In genomic region chr3:51993657-51994056, GRCh38 we compare ENCODE assay signal across 6 cellular contexts. TPM values are rescaled to one million over a fixed set of nuclear protein-coding genes. Genes with fewer than 3 reads are reported as not detected.
A peak's percentile ranks its signal among the peaks of the same experiment; 100 is the strongest.
DNase-seq lines count a peak whose midpoint lies in the region; ATAC-seq, FAIRE-seq and TF ChIP-seq lines count a peak whose summit lies in the region.
"Not testable (repeated sequence)": the region's sequence is repeated elsewhere in the genome, so short reads cannot be mapped to it uniquely, and the experiment has no call there.

No MANE protein-coding gene starts in this region.

- H3F3A ChIP-seq in GM23338 (replicated peaks; ENCODE audit: low read depth) = peaks cover 41% of the 10 kb centered on the region

- POLR2A ChIA-PET in K562 (lab: Yijun Ruan, JAX) = interaction anchor here (0.6 to 6.0 kb wide), 6 partner anchors 11 to 1774 kb away, joined by 3 to 105 read pairs (median 4); partner anchors contain the start of genes ABHD14A, ABHD14B, ACY1 and POC1A

- H3K4me3 Mint-ChIP-seq in GM23338 = peak overlapping the region; percentile 100
- peak overlapping the region; percentile 100 for H3K4me3 Mint-ChIP-seq in activated T-cell treated with anti-CD3 and anti-CD28 coated beads, Interleukin-2, amount 50 U/mL, for 24 hours
- not testable (repeated sequence) for H3K4me3 Mint-ChIP-seq in natural killer cell

- peaks cover 12% of the 10 kb centered on the region for H4K20me1 ChIP-seq in GM23338 (replicated peaks; ENCODE audit: insufficient read depth)
- H4K20me1 ChIP-seq in K562 (replicated peaks; ENCODE audit: control insufficient read depth, insufficient read depth, low read length) = not testable (repeated sequence)

- H3K27ac ChIP-seq in 22Rv1 = peak overlapping the region; percentile 85
- H3K27ac ChIP-seq in GM23338 (ENCODE audit: low read depth) = peak overlapping the region; percentile 92; the same call in 1 of the 2 replicates
- peak overlapping the region; percentile 83 for H3K27ac ChIP-seq in RWPE2 (ENCODE audit: poor library complexity, severe bottlenecking)
- not testable (repeated sequence) for H3K27ac ChIP-seq in K562 (ENCODE audit: extremely low read depth, low read depth, low read length)

- not testable (repeated sequence) for BruUV-seq in K562 (replicated peaks; lab: Mats Ljungman, UMichigan)

- H3K79me2 ChIP-seq in GM23338 (replicated peaks; ENCODE audit: insufficient read depth) = peaks cover 18% of the 10 kb centered on the region
- peaks cover 37% of the 10 kb centered on the region for H3K79me2 ChIP-seq in K562 (ENCODE audit: control insufficient read depth, insufficient read depth, low read length)

- DNase-seq in GM23338 (ENCODE audit: low spot score); RWPE2 (ENCODE audit: low spot score); activated T-cell treated with anti-CD3 and anti-CD28 coated beads, Interleukin-2, amount 50 U/mL, for 24 hours; K562 (ENCODE audit: extremely low read depth in 1 of 4, low spot score in 3 of 4); natural killer cell: not testable (repeated sequence)

- not testable (repeated sequence) for FAIRE-seq in K562 (lab: Jason Lieb, UNC)

- TF ChIP-seq POLR2A in K562 (conservative IDR thresholded peaks at IDR 0.05) = not testable (repeated sequence)

- peaks cover 35% of the 10 kb centered on the region for H3K4me1 Mint-ChIP-seq in GM23338
- H3K4me1 Mint-ChIP-seq in activated T-cell treated with anti-CD3 and anti-CD28 coated beads, Interleukin-2, amount 50 U/mL, for 24 hours (ENCODE audit: low read depth) = peaks cover 34% of the 10 kb centered on the region
- H3K4me1 Mint-ChIP-seq in natural killer cell = peaks cover 23 to 37% of the 10 kb centered on the region in 2 donors

- H3K27me3 Mint-ChIP-seq in GM23338 (ENCODE audit: insufficient read depth, low read depth, poor library complexity) = peaks cover 24% of the 10 kb centered on the region
- not testable (repeated sequence) for H3K27me3 Mint-ChIP-seq in activated T-cell treated with anti-CD3 and anti-CD28 coated beads, Interleukin-2, amount 50 U/mL, for 24 hours; natural killer cell (ENCODE audit: low read depth in 2 of 2)

- intact Hi-C loops in K562 (cut with micrococcal nuclease) = not testable (repeated sequence)
- intact Hi-C loops in natural killer cell (cut with micrococcal nuclease) = loop anchor here (2.0 kb wide), 1 partner anchor 19 kb away; the partner anchor contains the start of genes ABHD14A and ABHD14B

- H3K36me3 Mint-ChIP-seq in GM23338 (ENCODE audit: low read depth) = peaks cover 53% of the 10 kb centered on the region
- peaks cover 55% of the 10 kb centered on the region for H3K36me3 Mint-ChIP-seq in activated T-cell treated with anti-CD3 and anti-CD28 coated beads, Interleukin-2, amount 50 U/mL, for 24 hours (ENCODE audit: low read depth)
- not testable (repeated sequence) for H3K36me3 Mint-ChIP-seq in natural killer cell

- TF ChIP-seq EP300 in K562 (IDR thresholded peaks at IDR 0.05; ENCODE audit: low read length) = not testable (repeated sequence)

- TF ChIP-seq RAD21 in K562 (CRISPR knock-in tag; conservative IDR thresholded peaks at IDR 0.05 in 1 of 2, IDR thresholded peaks at IDR 0.05 in 1 of 2) = not testable (repeated sequence)

- CTCF ChIA-PET in K562 (lab: Yijun Ruan, JAX; ENCODE audit: low intra/inter-chr PET ratio) = not testable (repeated sequence)

- not testable (repeated sequence) for H3K9me3 Mint-ChIP-seq in GM23338; activated T-cell treated with anti-CD3 and anti-CD28 coated beads, Interleukin-2, amount 50 U/mL, for 24 hours; natural killer cell

- not testable (repeated sequence) for TF ChIP-seq CTCF in 22Rv1 (IDR thresholded peaks at IDR 0.05); GM23338 (conservative IDR thresholded peaks at IDR 0.05; ENCODE audit: low read depth in 2 of 2); RWPE2 (IDR thresholded peaks at IDR 0.05; ENCODE audit: poor library complexity, severe bottlenecking); K562 (IDR thresholded peaks at IDR 0.05 in 2 of 3, conservative IDR thresholded peaks at IDR 0.05 in 1 of 3; ENCODE audit: insufficient read depth in 2 of 3, low read depth in 1 of 3, low read length in 3 of 3); natural killer cell (IDR thresholded peaks at IDR 0.05)

- not testable (repeated sequence) for H3K4me3 ChIP-seq in GM23338; RWPE2 (ENCODE audit: severe bottlenecking); K562

- H3K4me2 ChIP-seq in GM23338 = not testable (repeated sequence)
- peak overlapping the region; percentile 96 for H3K4me2 ChIP-seq in K562 (ENCODE audit: insufficient read depth, low read length)

- H3K9ac ChIP-seq in K562 (ENCODE audit: insufficient read depth in 1 of 2, low read depth in 2 of 2, low read length in 2 of 2) = peak overlapping the region; percentile 96 to 99; a peak in 3 of 4 replicates

- not testable (repeated sequence) for H3K9me3 ChIP-seq in RWPE2 (ENCODE audit: severe bottlenecking); K562 (replicated peaks; ENCODE audit: control insufficient read depth, insufficient read depth, low read depth, low read length)

- not testable (repeated sequence) for H3K9me2 ChIP-seq in GM23338 (ENCODE audit: insufficient read depth)

- not testable (repeated sequence) for H2AFZ ChIP-seq in GM23338; K562 (ENCODE audit: low read depth, low read length)

- peaks cover 28% of the 10 kb centered on the region for H3K36me3 ChIP-seq in GM23338 (ENCODE audit: insufficient read depth)
- H3K36me3 ChIP-seq in RWPE2 (ENCODE audit: low read depth) = peaks cover 44% of the 10 kb centered on the region
- H3K36me3 ChIP-seq in K562 (ENCODE audit: control insufficient read depth, insufficient read depth, low read length) = peaks cover 41% of the 10 kb centered on the region

- in situ Hi-C loops in K562 (cut with MboI) = not testable (repeated sequence)

- not testable (repeated sequence) for H3K27me3 ChIP-seq in GM23338 (ENCODE audit: insufficient read depth); RWPE2 (ENCODE audit: insufficient read depth, poor library complexity, severe bottlenecking); K562 (ENCODE audit: control insufficient read depth in 2 of 2, insufficient read depth in 2 of 2, low read length in 2 of 2)

- H3K27ac Mint-ChIP-seq in GM23338 (peak overlapping the region; percentile 100), natural killer cell (peak overlapping the region; percentile 98 to 100)
- peak overlapping the region; percentile 100 for H3K27ac Mint-ChIP-seq in activated T-cell treated with anti-CD3 and anti-CD28 coated beads, Interleukin-2, amount 50 U/mL, for 24 hours

- ATAC-seq in GM23338; RWPE2 (ENCODE audit: low read depth); K562; natural killer cell: not testable (repeated sequence)

- WGBS in K562 (ENCODE audit: insufficient coverage, low coverage, missing lambda C conversion rate) = 54% methylated on average over 2 of the region's 13 CpGs

- H3K4me1 ChIP-seq in GM23338 (ENCODE audit: insufficient read depth) = peaks cover 25% of the 10 kb centered on the region
- H3K4me1 ChIP-seq in RWPE2 (ENCODE audit: insufficient read depth, poor library complexity, severe bottlenecking) = peaks cover 17% of the 10 kb centered on the region
- peaks cover 25 to 39% of the 10 kb centered on the region in 2 experiments for H3K4me1 ChIP-seq in K562 (replicated peaks in 1 of 2; ENCODE audit: control insufficient read depth in 2 of 2, insufficient read depth in 2 of 2, low read length in 2 of 2)

- H3K9me1 ChIP-seq in K562 (ENCODE audit: control insufficient read depth, insufficient read depth, low read length) = not testable (repeated sequence)

RNA-seq across cellular contexts. Expression of gene RPL29, which starts 2.0 kb away (rescaled TPM):
- 1,341 and 1,471 TPM in 2 replicates for total RNA-seq in GM23338 (2014; rRNA removed; shearing (Covaris generic))
- 1,864 and 1,983 TPM in 2 replicates for polyA plus RNA-seq in GM23338 (2016; fragmentation: Nextera tagmentation; extraction: Ambion mirVana)
- 184 and 350 TPM in 2 replicates for total RNA-seq in K562 (2011; cell fraction: chromatin; rRNA removed; ENCODE audit: low replicate concordance)
- total RNA-seq in K562 (2011; cell fraction: nucleolus; rRNA removed) = 475 and 490 TPM in 2 replicates
- total RNA-seq in K562 (2011; cell fraction: nucleoplasm; rRNA removed) = 538 and 894 TPM in 2 replicates
- 1,104 and 1,143 TPM in 2 replicates for total RNA-seq in K562 (2014; rRNA removed)
- total RNA-seq in K562 (2014; rRNA removed; fragmentation: Illumina TruSeq; extraction: Trizol) = 811 and 895 TPM in 2 replicates
- total RNA-seq in K562 (2015; rRNA removed; fragmentation: Illumina TruSeq; extraction: Trizol) = 1,065 and 1,147 TPM in 2 replicates
- total RNA-seq in K562 (2021) = 917 and 1,045 TPM in 2 replicates
- polyA plus RNA-seq in K562 (2011; rRNA removed) = 1,156 and 1,373 TPM in 2 replicates
- polyA plus RNA-seq in K562 (2011; cell fraction: cytosol; rRNA removed) = 2,082 and 2,495 TPM in 2 replicates
- polyA plus RNA-seq in K562 (2011; cell fraction: nucleus; rRNA removed) = 709 and 859 TPM in 2 replicates
- 1,411 and 1,997 TPM in 2 replicates for polyA plus RNA-seq in K562 (2012)
- polyA plus RNA-seq in K562 (2014; fragmentation: Illumina TruSeq; extraction: Trizol) = 1,281 and 1,602 TPM in 2 replicates
- polyA plus RNA-seq in K562 (2014; fragmentation: Nextera tagmentation; extraction: Ambion mirVana) = 100 to 1,000 TPM; 568 to 871 TPM
- polyA plus RNA-seq in K562 (2014; rRNA removed) = 1,326 and 1,475 TPM in 2 replicates
- polyA minus RNA-seq in K562 (2011; rRNA and poly(A)+ RNA removed) = 954 and 1,034 TPM in 2 replicates
- polyA minus RNA-seq in K562 (2011; cell fraction: cytosol; rRNA and poly(A)+ RNA removed) = 628 and 690 TPM in 2 replicates
- polyA minus RNA-seq in K562 (2011; cell fraction: nucleus; rRNA and poly(A)+ RNA removed) = 177 and 303 TPM in 2 replicates
- 100 to 1,000 TPM; 486 to 819 (median 797) TPM for total RNA-seq in natural killer cell

RNA-seq across cellular contexts. Expression of gene ACY1, which starts 10.3 kb away (rescaled TPM):
- 62.8 and 91.3 TPM in 2 replicates for total RNA-seq in GM23338 (2014; rRNA removed; shearing (Covaris generic))
- polyA plus RNA-seq in GM23338 (2016; fragmentation: Nextera tagmentation; extraction: Ambion mirVana) (35.8 and 38.4 TPM in 2 replicates), K562 (2011; rRNA removed) (104 and 144 TPM in 2 replicates), K562 (2014; fragmentation: Illumina TruSeq; extraction: Trizol) (123 and 129 TPM in 2 replicates), K562 (2014; fragmentation: Nextera tagmentation; extraction: Ambion mirVana) (100 to 1,000 TPM; 179 to 195 TPM), K562 (2014; rRNA removed) (128 and 136 TPM in 2 replicates)
- 84.3 and 247 TPM in 2 replicates for total RNA-seq in K562 (2011; cell fraction: chromatin; rRNA removed; ENCODE audit: low replicate concordance)
- 195 and 196 TPM in 2 replicates for total RNA-seq in K562 (2011; cell fraction: nucleolus; rRNA removed)
- total RNA-seq in K562 (2011; cell fraction: nucleoplasm; rRNA removed) = 130 and 134 TPM in 2 replicates
- total RNA-seq in K562 (2014; rRNA removed) (118 and 179 TPM in 2 replicates), K562 (2014; rRNA removed; fragmentation: Illumina TruSeq; extraction: Trizol) (44.6 and 70.7 TPM in 2 replicates), K562 (2015; rRNA removed; fragmentation: Illumina TruSeq; extraction: Trizol) (93.2 and 96.9 TPM in 2 replicates), K562 (2021) (134 and 138 TPM in 2 replicates), natural killer cell (10 to 100 TPM in 2 of 3 donors, 1 to 10 TPM in 1; 8.4 to 19.5 (median 13.8) TPM)
- 184 and 389 TPM in 2 replicates for polyA plus RNA-seq in K562 (2011; cell fraction: cytosol; rRNA removed)
- 211 and 337 TPM in 2 replicates for polyA plus RNA-seq in K562 (2011; cell fraction: nucleus; rRNA removed)
- polyA plus RNA-seq in K562 (2012) = 145 and 205 TPM in 2 replicates
- polyA minus RNA-seq in K562 (2011; rRNA and poly(A)+ RNA removed) = 63.4 and 90.9 TPM in 2 replicates
- polyA minus RNA-seq in K562 (2011; cell fraction: cytosol; rRNA and poly(A)+ RNA removed) = 94.5 and 118 TPM in 2 replicates
- polyA minus RNA-seq in K562 (2011; cell fraction: nucleus; rRNA and poly(A)+ RNA removed) = 79.1 and 86.7 TPM in 2 replicates

RNA-seq across cellular contexts. Expression of gene ABHD14A, which starts 18.8 kb away (rescaled TPM):
- total RNA-seq in GM23338 (2014; rRNA removed; shearing (Covaris generic)) = 4.3 and 7.8 TPM in 2 replicates
- polyA plus RNA-seq in GM23338 (2016; fragmentation: Nextera tagmentation; extraction: Ambion mirVana) = 12.7 TPM in 2 replicates
- total RNA-seq in K562 (2011; cell fraction: chromatin; rRNA removed; ENCODE audit: low replicate concordance) = 1.7 and 7.0 TPM in 2 replicates
- 12.5 and 13.2 TPM in 2 replicates for total RNA-seq in K562 (2011; cell fraction: nucleolus; rRNA removed)
- 9.3 and 10.3 TPM in 2 replicates for total RNA-seq in K562 (2011; cell fraction: nucleoplasm; rRNA removed)
- total RNA-seq in K562 (2014; rRNA removed) = 8.4 and 12.2 TPM in 2 replicates
- 1.7 and 3.3 TPM in 2 replicates for total RNA-seq in K562 (2014; rRNA removed; fragmentation: Illumina TruSeq; extraction: Trizol)
- 7.7 and 8.3 TPM in 2 replicates for total RNA-seq in K562 (2015; rRNA removed; fragmentation: Illumina TruSeq; extraction: Trizol)
- total RNA-seq in K562 (2021) = 9.4 and 10.6 TPM in 2 replicates
- 6.6 and 10.5 TPM in 2 replicates for polyA plus RNA-seq in K562 (2011; rRNA removed)
- polyA plus RNA-seq in K562 (2011; cell fraction: cytosol; rRNA removed) = 20.3 and 55.0 TPM in 2 replicates
- 5.8 and 7.5 TPM in 2 replicates for polyA plus RNA-seq in K562 (2011; cell fraction: nucleus; rRNA removed)
- polyA plus RNA-seq in K562 (2012) = 10.5 and 14.1 TPM in 2 replicates
- polyA plus RNA-seq in K562 (2014; fragmentation: Illumina TruSeq; extraction: Trizol) = 7.1 and 8.4 TPM in 2 replicates
- polyA plus RNA-seq in K562 (2014; fragmentation: Nextera tagmentation; extraction: Ambion mirVana) = 1 to 10 TPM in 1 of 2 experiments, under 1 TPM in 1; 0.90 to 2.0 TPM
- 9.6 and 14.0 TPM in 2 replicates for polyA plus RNA-seq in K562 (2014; rRNA removed)
- 1.6 and 5.7 TPM in 2 replicates for polyA minus RNA-seq in K562 (2011; rRNA and poly(A)+ RNA removed)
- polyA minus RNA-seq in K562 (2011; cell fraction: cytosol; rRNA and poly(A)+ RNA removed) = 4.3 and 7.0 TPM in 2 replicates
- 0.54 and 0.78 TPM in 2 replicates for polyA minus RNA-seq in K562 (2011; cell fraction: nucleus; rRNA and poly(A)+ RNA removed)
- 10 to 100 TPM; 12.0 to 14.7 (median 13.4) TPM for total RNA-seq in natural killer cell

RNA-seq across cellular contexts. Expression of gene ABHD14B, which starts 19.8 kb away (rescaled TPM):
- total RNA-seq in GM23338 (2014; rRNA removed; shearing (Covaris generic)) = 8.0 and 11.1 TPM in 2 replicates
- polyA plus RNA-seq in GM23338 (2016; fragmentation: Nextera tagmentation; extraction: Ambion mirVana) = 5.8 and 8.9 TPM in 2 replicates
- 33.5 and 88.4 TPM in 2 replicates for total RNA-seq in K562 (2011; cell fraction: chromatin; rRNA removed; ENCODE audit: low replicate concordance)
- 69.5 and 79.0 TPM in 2 replicates for total RNA-seq in K562 (2011; cell fraction: nucleolus; rRNA removed)
- total RNA-seq in K562 (2011; cell fraction: nucleoplasm; rRNA removed) = 83.9 and 125 TPM in 2 replicates
- total RNA-seq in K562 (2014; rRNA removed) = 46.5 and 78.4 TPM in 2 replicates
- 27.4 and 28.3 TPM in 2 replicates for total RNA-seq in K562 (2014; rRNA removed; fragmentation: Illumina TruSeq; extraction: Trizol)
- total RNA-seq in K562 (2015; rRNA removed; fragmentation: Illumina TruSeq; extraction: Trizol) = 33.7 and 34.0 TPM in 2 replicates
- total RNA-seq in K562 (2021) = 65.2 and 68.0 TPM in 2 replicates
- polyA plus RNA-seq in K562 (2011; rRNA removed) = 107 and 114 TPM in 2 replicates
- polyA plus RNA-seq in K562 (2011; cell fraction: cytosol; rRNA removed) = 153 and 233 TPM in 2 replicates
- 82.3 and 118 TPM in 2 replicates for polyA plus RNA-seq in K562 (2011; cell fraction: nucleus; rRNA removed)
- polyA plus RNA-seq in K562 (2012) = 58.2 and 103 TPM in 2 replicates
- 72.2 and 86.5 TPM in 2 replicates for polyA plus RNA-seq in K562 (2014; fragmentation: Illumina TruSeq; extraction: Trizol)
- 10 to 100 TPM; 10.6 to 11.7 TPM for polyA plus RNA-seq in K562 (2014; fragmentation: Nextera tagmentation; extraction: Ambion mirVana)
- 80.5 and 87.3 TPM in 2 replicates for polyA plus RNA-seq in K562 (2014; rRNA removed)
- 50.4 and 76.8 TPM in 2 replicates for polyA minus RNA-seq in K562 (2011; rRNA and poly(A)+ RNA removed)
- 38.9 and 39.4 TPM in 2 replicates for polyA minus RNA-seq in K562 (2011; cell fraction: cytosol; rRNA and poly(A)+ RNA removed)
- 26.3 and 30.1 TPM in 2 replicates for polyA minus RNA-seq in K562 (2011; cell fraction: nucleus; rRNA and poly(A)+ RNA removed)
- 10 to 100 TPM; 32.8 to 42.2 (median 34.2) TPM for total RNA-seq in natural killer cell

RNA-seq across cellular contexts. Expression of gene PCBP4, which starts 26.4 kb away (rescaled TPM):
- total RNA-seq in GM23338 (2014; rRNA removed; shearing (Covaris generic)) = 26.8 and 37.6 TPM in 2 replicates
- polyA plus RNA-seq in GM23338 (2016; fragmentation: Nextera tagmentation; extraction: Ambion mirVana) (11.8 and 14.1 TPM in 2 replicates), K562 (2011; rRNA removed) (3.1 and 5.5 TPM in 2 replicates), K562 (2014; fragmentation: Illumina TruSeq; extraction: Trizol) (2.6 and 4.7 TPM in 2 replicates), K562 (2014; fragmentation: Nextera tagmentation; extraction: Ambion mirVana) (under 1 TPM; 0.06 to 0.07 TPM), K562 (2014; rRNA removed) (5.8 and 6.4 TPM in 2 replicates)
- total RNA-seq in K562 (2011; cell fraction: chromatin; rRNA removed; ENCODE audit: low replicate concordance) = 3.7 and 14.0 TPM in 2 replicates
- 5.8 and 7.8 TPM in 2 replicates for total RNA-seq in K562 (2011; cell fraction: nucleolus; rRNA removed)
- 4.6 and 5.4 TPM in 2 replicates for total RNA-seq in K562 (2011; cell fraction: nucleoplasm; rRNA removed)
- total RNA-seq in K562 (2014; rRNA removed) (4.6 and 4.9 TPM in 2 replicates), K562 (2014; rRNA removed; fragmentation: Illumina TruSeq; extraction: Trizol) (0.73 and 0.93 TPM in 2 replicates), K562 (2015; rRNA removed; fragmentation: Illumina TruSeq; extraction: Trizol) (1.6 and 2.1 TPM in 2 replicates), K562 (2021) (4.7 and 5.7 TPM in 2 replicates), natural killer cell (10 to 100 TPM; 15.0 to 24.7 (median 18.4) TPM)
- 4.5 and 7.3 TPM in 2 replicates for polyA plus RNA-seq in K562 (2011; cell fraction: cytosol; rRNA removed)
- 15.9 and 21.8 TPM in 2 replicates for polyA plus RNA-seq in K562 (2011; cell fraction: nucleus; rRNA removed)
- 3.7 and 10.9 TPM in 2 replicates for polyA plus RNA-seq in K562 (2012)
- polyA minus RNA-seq in K562 (2011; rRNA and poly(A)+ RNA removed) = 1.3 and 1.9 TPM in 2 replicates
- polyA minus RNA-seq in K562 (2011; cell fraction: cytosol; rRNA and poly(A)+ RNA removed) = 1.4 and 1.6 TPM in 2 replicates
- polyA minus RNA-seq in K562 (2011; cell fraction: nucleus; rRNA and poly(A)+ RNA removed) = 1.9 and 3.9 TPM in 2 replicates
